14 cellular contexts compared by ENCODE assay signal in the genomic region with DNA sequence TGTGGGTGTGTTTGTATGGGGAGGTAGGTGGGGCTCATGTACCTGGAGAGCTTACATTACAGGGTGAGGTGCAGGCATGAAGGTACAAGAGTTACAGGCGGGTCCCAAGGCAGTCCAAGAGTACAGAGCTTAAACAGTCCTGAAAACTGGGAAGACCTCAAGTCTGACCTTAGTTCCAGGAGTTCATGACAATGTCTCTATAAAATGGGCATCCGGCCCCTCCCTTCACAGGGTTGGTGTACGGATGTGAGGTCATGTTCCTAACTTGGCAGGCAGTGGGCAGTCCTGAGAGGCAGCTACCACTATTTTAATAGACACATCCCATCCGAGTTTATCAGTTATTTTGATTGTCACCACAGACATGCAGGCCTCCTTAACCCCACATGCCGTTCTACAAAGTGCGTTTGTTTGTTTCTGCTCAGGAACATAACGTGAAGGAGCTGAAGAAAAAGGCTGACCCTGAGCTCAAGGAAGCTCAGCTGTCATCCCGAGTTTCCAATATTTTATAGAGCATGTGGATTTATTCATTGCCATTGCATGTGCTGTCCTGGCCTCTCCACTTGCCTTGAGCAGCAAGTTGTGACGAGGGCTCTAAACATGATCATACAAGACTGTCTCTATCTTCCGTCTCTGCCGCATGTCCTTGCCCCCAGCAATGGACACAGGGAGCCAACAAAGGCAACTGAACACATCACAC.
DNase-seq lines count a peak whose midpoint lies in the region; ATAC-seq and TF ChIP-seq lines count a peak whose summit lies in the region.
"Had no signal": no experiment of that assay in that cellular context is flagged by ENCODE, and none has a peak within 500 bp of the region (broad histone marks: within the 10 kb centered on the region; RNA-seq: fewer than 3 reads in every experiment).

No MANE protein-coding gene starts in this region.

- peak overlapping the region; percentile 49 for H3K4ac ChIP-seq in IMR-90 (ENCODE audit: low read depth, low read length)

- no TSS peak for BruUV-seq in IMR-90 (replicated peaks; lab: Mats Ljungman, UMichigan)

- in situ Hi-C loops in IMR-90 (cut with MboI; ENCODE audit: low sequenced_read_pairs), result no loop called here

- ATAC-seq in IMR-90 (ENCODE audit: low read depth), result no peak
- ATAC-seq in left colon, result peak; percentile 91
- peak; percentile 20 for ATAC-seq in stimulated activated memory B cell treated with anti-CD40 and anti-IgM and Interleukin-4, amounts not matched to agents 10 μg/mL and 1 μg/mL and 100 μg/mL, for 72 hours
- ATAC-seq in HG03457 (IDR thresholded peaks at IDR 0.05; ENCODE audit: unreplicated experiment), result no peak

- peaks cover 4% of the 10 kb centered on the region for H3K9me1 ChIP-seq in IMR-90 (ENCODE audit: insufficient read depth, low read length)

- peak overlapping the region; percentile 5; the same call in 1 of the 2 replicates for H2BK120ac ChIP-seq in IMR-90 (ENCODE audit: low read depth, low read length)

- peak overlapping the region; percentile 34 for H2AK9ac ChIP-seq in IMR-90 (replicated peaks; ENCODE audit: low read depth, low read length, poor library complexity)

- H3K27ac ChIP-seq in IMR-90 (ENCODE audit: insufficient read depth, low read length), result no peak overlapping the region

- no peak overlapping the region for H2BK5ac ChIP-seq in IMR-90 (ENCODE audit: low read depth, low read length, poor library complexity, severe bottlenecking)

- no peak for TF ChIP-seq CTCF in IMR-90 (conservative IDR thresholded peaks at IDR 0.05; ENCODE audit: low read depth, low read length)

- H3K36me3 Mint-ChIP-seq in stimulated activated memory B cell treated with anti-CD40 and anti-IgM and Interleukin-4, amounts not matched to agents 10 μg/mL and 1 μg/mL and 100 μg/mL, for 72 hours, result no peaks in the 10 kb centered on the region

- no peak overlapping the region for H3K56ac ChIP-seq in IMR-90 (ENCODE audit: extremely low read depth, insufficient read depth, low read length)

- H2BK15ac ChIP-seq in IMR-90 (ENCODE audit: low read depth, low read length), result 0 out of 3 replicates have a peak overlapping the region, but pooled peaks have one; percentile 24

- H2AFZ ChIP-seq in IMR-90 (replicated peaks; ENCODE audit: low read length, poor library complexity), result peak overlapping the region; percentile 46

- no peak for TF ChIP-seq POLR2A in IMR-90 (IDR thresholded peaks at IDR 0.05; ENCODE audit: low read depth, low read length)

- 83% methylated on average over 2 of the region's 11 CpGs; no CpG with 5 or more reads in 1 of the 2 experiments for WGBS in IMR-90 (ENCODE audit: extremely low coverage in 2 of 2, insufficient read length in 1 of 2), 2 experiments

- no peaks in the 10 kb centered on the region for H3K27me3 Mint-ChIP-seq in stimulated activated memory B cell treated with anti-CD40 and anti-IgM and Interleukin-4, amounts not matched to agents 10 μg/mL and 1 μg/mL and 100 μg/mL, for 72 hours

- H3K9ac ChIP-seq in IMR-90 (ENCODE audit: low read depth, low read length), result no peak overlapping the region

- intact Hi-C loops in IMR-90 (cut with micrococcal nuclease), result loop anchor here (10.0 kb wide), 1 partner anchor 206 kb away; no protein-coding TSS in a partner anchor
- intact Hi-C loops in left colon (cut with DNase I, micrococcal nuclease), result no loop called here

- H3K27me3 ChIP-seq in IMR-90 (ENCODE audit: control insufficient read depth, insufficient read depth, low read length) (no peaks in the 10 kb centered on the region), H7 (ENCODE audit: control insufficient read depth, insufficient read depth, low read length) (no peaks in the 10 kb centered on the region)

- H3K36me3 ChIP-seq in IMR-90 (ENCODE audit: control insufficient read depth, insufficient read depth, low read length) (no peaks in the 10 kb centered on the region), H7 (replicated peaks; ENCODE audit: control insufficient read depth, insufficient read depth, low read length) (no peaks in the 10 kb centered on the region)

- POLR2A ChIA-PET in IMR-90 (lab: Charles Lee; ENCODE audit: unreplicated experiment), result no interaction called here

- no peak overlapping the region for H3K4me3 Mint-ChIP-seq in stimulated activated memory B cell treated with anti-CD40 and anti-IgM and Interleukin-4, amounts not matched to agents 10 μg/mL and 1 μg/mL and 100 μg/mL, for 72 hours

- dilution Hi-C loops in IMR-90 (cut with HindIII; ENCODE audit: low sequenced_read_pairs, unreplicated experiment), result no loop called here

- H3K4me3 ChIP-seq in IMR-90 (ENCODE audit: insufficient read depth, low read depth, low read length) (no peak overlapping the region), H7 (ENCODE audit: insufficient read depth, low read depth, low read length) (no peak overlapping the region)

- no peak overlapping the region for H3K23ac ChIP-seq in IMR-90 (ENCODE audit: low read depth, low read length)

- H4K5ac ChIP-seq in IMR-90 (ENCODE audit: low read depth, low read length), result no peak overlapping the region

- no peaks in the 10 kb centered on the region for H3K4me1 Mint-ChIP-seq in stimulated activated memory B cell treated with anti-CD40 and anti-IgM and Interleukin-4, amounts not matched to agents 10 μg/mL and 1 μg/mL and 100 μg/mL, for 72 hours

- no peak overlapping the region for H4K8ac ChIP-seq in IMR-90 (ENCODE audit: low read depth in 2 of 2, low read length in 2 of 2)

- H3K79me1 ChIP-seq in IMR-90 (ENCODE audit: low read depth in 1 of 2, low read length in 2 of 2), result no peaks in the 10 kb centered on the region

- H3K18ac ChIP-seq in IMR-90 (ENCODE audit: low read depth, low read length), result 0 out of 2 replicates have a peak overlapping the region, but pooled peaks have one; percentile 19

- no peak for TF ChIP-seq RAD21 in IMR-90 (IDR thresholded peaks at IDR 0.05; ENCODE audit: low read length)

- H3K4me2 ChIP-seq in IMR-90 (ENCODE audit: low read depth, low read length), result no peak overlapping the region

- H3K14ac ChIP-seq in IMR-90 (replicated peaks; ENCODE audit: low read depth, low read length), result peak overlapping the region; percentile 64

- no peak overlapping the region; the same call in 1 of the 2 replicates for H2BK20ac ChIP-seq in IMR-90 (ENCODE audit: low read depth, low read length)

- H3K27ac Mint-ChIP-seq in stimulated activated memory B cell treated with anti-CD40 and anti-IgM and Interleukin-4, amounts not matched to agents 10 μg/mL and 1 μg/mL and 100 μg/mL, for 72 hours, result no peak overlapping the region

- CTCF ChIA-PET in IMR-90 (lab: Yijun Ruan, JAX), result no interaction called here

- H3K9me3 Mint-ChIP-seq in stimulated activated memory B cell treated with anti-CD40 and anti-IgM and Interleukin-4, amounts not matched to agents 10 μg/mL and 1 μg/mL and 100 μg/mL, for 72 hours, result peaks cover 2% of the 10 kb centered on the region

- peak overlapping the region; percentile 8; the same call in 1 of the 2 replicates for H4K91ac ChIP-seq in IMR-90 (ENCODE audit: insufficient read depth, low read depth, low read length)

- H3K4me1 ChIP-seq in IMR-90 (ENCODE audit: control insufficient read depth, insufficient read depth, low read length), result peaks cover 5% of the 10 kb centered on the region

- peak overlapping the region; percentile 29; the same call in 1 of the 2 replicates for H2AK5ac ChIP-seq in IMR-90 (ENCODE audit: low read depth, low read length)

- no peaks in the 10 kb centered on the region for H4K20me1 ChIP-seq in IMR-90 (ENCODE audit: insufficient read depth, low read length)

- H3K9me3 ChIP-seq in IMR-90 (ENCODE audit: control insufficient read depth, insufficient read depth, low read length), result no peaks in the 10 kb centered on the region

- DNase-seq in IMR-90 (no peak), dermis blood vessel endothelial cell (peak; percentile 70), left colon (peak; percentile 32 to 51), H7 (no peak), NCI-H524 treated with DMSO at 0.1 percent for 48 hours (lab: John Stamatoyannopoulos, UW) (no peak), T-helper 1 cell (no peak)
- DNase-seq: activated T-cell treated with anti-CD3 and anti-CD28 coated beads, Interleukin-2, amount 50 U/mL, for 48 hours; cerebellar nuclear complex; hippocampal formation; NCI-H2029; NCI-H774; T1000 had no signal

TF ChIP-seq in IMR-90, 13 proteins besides CTCF, POLR2A, EP300 and RAD21:
- TF ChIP-seq, protein P1, sequence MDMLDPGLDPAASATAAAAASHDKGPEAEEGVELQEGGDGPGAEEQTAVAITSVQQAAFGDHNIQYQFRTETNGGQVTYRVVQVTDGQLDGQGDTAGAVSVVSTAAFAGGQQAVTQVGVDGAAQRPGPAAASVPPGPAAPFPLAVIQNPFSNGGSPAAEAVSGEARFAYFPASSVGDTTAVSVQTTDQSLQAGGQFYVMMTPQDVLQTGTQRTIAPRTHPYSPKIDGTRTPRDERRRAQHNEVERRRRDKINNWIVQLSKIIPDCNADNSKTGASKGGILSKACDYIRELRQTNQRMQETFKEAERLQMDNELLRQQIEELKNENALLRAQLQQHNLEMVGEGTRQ (IDR thresholded peaks at IDR 0.05; ENCODE audit: low read depth, low read length), result no peak
- no peak for TF ChIP-seq RCOR1 (IDR thresholded peaks at IDR 0.05; ENCODE audit: insufficient replicate concordance, low read length)
- TF ChIP-seq, protein P2, sequence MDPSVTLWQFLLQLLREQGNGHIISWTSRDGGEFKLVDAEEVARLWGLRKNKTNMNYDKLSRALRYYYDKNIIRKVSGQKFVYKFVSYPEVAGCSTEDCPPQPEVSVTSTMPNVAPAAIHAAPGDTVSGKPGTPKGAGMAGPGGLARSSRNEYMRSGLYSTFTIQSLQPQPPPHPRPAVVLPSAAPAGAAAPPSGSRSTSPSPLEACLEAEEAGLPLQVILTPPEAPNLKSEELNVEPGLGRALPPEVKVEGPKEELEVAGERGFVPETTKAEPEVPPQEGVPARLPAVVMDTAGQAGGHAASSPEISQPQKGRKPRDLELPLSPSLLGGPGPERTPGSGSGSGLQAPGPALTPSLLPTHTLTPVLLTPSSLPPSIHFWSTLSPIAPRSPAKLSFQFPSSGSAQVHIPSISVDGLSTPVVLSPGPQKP (IDR thresholded peaks at IDR 0.05; ENCODE audit: borderline replicate concordance, low read depth, low read length), result no peak
- TF ChIP-seq NFE2L2 (IDR thresholded peaks at IDR 0.05; ENCODE audit: low read depth, low read length), result no peak
- TF ChIP-seq SMC3 (IDR thresholded peaks at IDR 0.05; ENCODE audit: low read depth, low read length), result no peak
- TF ChIP-seq CEBPB (IDR thresholded peaks at IDR 0.05; ENCODE audit: low read depth, low read length), result no peak
- TF ChIP-seq MAZ (IDR thresholded peaks at IDR 0.05; ENCODE audit: borderline replicate concordance, low read depth, low read length), result no peak
TF ChIP-seq in IMR-90: peak in this region for 0.

Comparison
In these comparisons a context has a peak if more than half of its experiments do, and no peak if none do; other contexts are left out.
1. ATAC-seq: peak in left colon (single experiment) and stimulated activated memory B cell treated with anti-CD40 and anti-IgM and Interleukin-4, amounts not matched to agents 10 μg/mL and 1 μg/mL and 100 μg/mL, for 72 hours (single experiment); none in IMR-90 (single experiment) and HG03457 (single experiment).
2. DNase-seq: peak in dermis blood vessel endothelial cell (single experiment) and left colon (2 of 2); none in IMR-90 (single experiment), H7 (single experiment), NCI-H524 treated with DMSO at 0.1 percent for 48 hours (single experiment) and T-helper 1 cell (0 of 5).